Comparison of ENCODE assay signal across 8 cellular contexts in the genomic region with DNA sequence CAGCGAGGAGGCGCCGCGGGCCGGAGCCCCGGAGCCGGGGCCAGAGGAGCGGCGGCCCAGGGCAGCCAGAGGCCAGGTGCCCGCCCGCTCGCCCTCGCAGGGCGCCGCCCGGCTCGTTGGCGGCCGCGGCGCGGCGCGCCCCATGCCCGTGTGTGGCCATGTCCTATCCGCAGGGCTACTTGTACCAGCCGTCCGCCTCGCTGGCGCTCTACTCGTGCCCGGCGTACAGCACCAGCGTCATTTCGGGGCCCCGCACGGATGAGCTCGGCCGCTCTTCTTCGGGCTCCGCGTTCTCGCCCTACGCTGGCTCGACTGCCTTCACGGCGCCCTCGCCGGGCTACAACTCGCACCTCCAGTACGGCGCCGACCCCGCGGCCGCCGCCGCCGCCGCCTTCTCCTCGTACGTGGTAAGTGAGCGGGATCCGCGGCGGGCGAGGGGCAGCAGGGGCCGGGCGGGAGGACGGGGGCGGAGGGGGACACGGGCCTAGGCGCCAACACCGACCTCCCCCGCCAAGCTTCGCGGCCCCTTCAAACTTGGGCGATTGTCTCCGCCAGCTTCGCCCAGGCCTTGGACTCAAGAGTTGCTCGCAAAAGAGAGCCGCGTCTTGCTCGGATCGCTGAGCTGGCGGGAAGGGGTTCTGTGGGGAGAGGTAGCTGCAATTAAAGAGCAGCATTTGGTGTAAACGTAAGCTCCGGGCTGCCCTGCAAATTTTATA. TPM values are rescaled to one million over a fixed set of nuclear protein-coding genes. Genes with fewer than 3 reads are reported as not detected.
A peak's percentile ranks its signal among the peaks of the same experiment; 100 is the strongest.
DNase-seq lines count a peak whose midpoint lies in the region; FAIRE-seq and TF ChIP-seq lines count a peak whose summit lies in the region.

No MANE protein-coding gene starts in this region.

- FAIRE-seq in kidney (lab: Jason Lieb, UNC) = no peak

- peak overlapping the region in 1 of 2 donors; percentile 46 for H3K9ac ChIP-seq in kidney (ENCODE audit: low read length in 2 of 2)

- 3% methylated on average over 86 of the region's 88 CpGs for WGBS in thymus

- intact Hi-C loops in kidney (cut with DNase I) = no loop called here

- DNase-seq in NCI-H748 (lab: John Stamatoyannopoulos, UW; ENCODE audit: unreplicated experiment) = peak; percentile 69
- DNase-seq in NCI-H748 treated with DMSO at 0.1 percent for 48 hours (lab: John Stamatoyannopoulos, UW) = no peak
- peak; percentile 65 for DNase-seq in NCI-H1092 treated with DMSO at 0.1 percent for 48 hours (lab: John Stamatoyannopoulos, UW)
- peak; percentile 70 for DNase-seq in astrocyte of the hippocampus (ENCODE audit: low read depth, low spot score)
- peak; percentile 82 for DNase-seq in kidney
- DNase-seq in cerebellum (ENCODE audit: low spot score) = no peak
- no peak for DNase-seq in epidermal melanocyte (ENCODE audit: insufficient read length, low spot score)

- peak overlapping the region in 1 of 2 donors; percentile 41 for H3K27ac ChIP-seq in kidney (ENCODE audit: low read depth in 2 of 2, low read length in 2 of 2)
- H3K27ac ChIP-seq in thymus (ENCODE audit: low read depth) = no peak overlapping the region

- H3K4me1 ChIP-seq in kidney (ENCODE audit: control insufficient read depth in 1 of 2, insufficient read depth in 1 of 2, low read depth in 1 of 2, low read length in 2 of 2) (peaks cover 0 to 11% of the 10 kb centered on the region in 2 donors), thymus (ENCODE audit: control insufficient read depth, insufficient read depth, low read length) (peaks cover 32% of the 10 kb centered on the region)

- H3K36me3 ChIP-seq in kidney (ENCODE audit: control insufficient read depth in 1 of 2, insufficient read depth in 2 of 2, low read length in 2 of 2) = no peaks in the 10 kb centered on the region
- no peaks in the 10 kb centered on the region for H3K36me3 ChIP-seq in thymus (ENCODE audit: control insufficient read depth, insufficient read depth)

- H3K4me3 ChIP-seq in kidney (ENCODE audit: low read length in 2 of 2) (peak overlapping the region; percentile 48 to 64), thymus (ENCODE audit: low read length) (peak overlapping the region; percentile 55)

- peaks cover 52% of the 10 kb centered on the region for H3K27me3 ChIP-seq in thymus (ENCODE audit: control insufficient read depth, insufficient read depth)

- H3K9me3 ChIP-seq in kidney (ENCODE audit: control insufficient read depth in 1 of 2, low read length in 2 of 2) = no peaks in the 10 kb centered on the region
- H3K9me3 ChIP-seq in thymus (ENCODE audit: control insufficient read depth) = peaks cover 1% of the 10 kb centered on the region

- TF ChIP-seq CTCF in kidney (IDR thresholded peaks at IDR 0.05; ENCODE audit: borderline replicate concordance, extremely low read depth, insufficient read depth) = no peak

RNA-seq across cellular contexts. Expression of a gene that starts 0.5 kb away (rescaled TPM):
- total RNA-seq in kidney = 22.3 TPM
- polyA plus RNA-seq in kidney (ENCODE audit: insufficient read depth, low read depth, low replicate concordance) = 3.7 TPM
- polyA plus RNA-seq in thymus = 0.87 TPM
- total RNA-seq in cerebellum = 14.6 TPM

Comparison
In these comparisons a context has a peak if more than half of its experiments do, and no peak if none do; other contexts are left out.
1. DNase-seq: peak in NCI-H748 (single experiment), NCI-H1092 treated with DMSO at 0.1 percent for 48 hours (single experiment), astrocyte of the hippocampus (single experiment) and kidney (single experiment); none in NCI-H748 treated with DMSO at 0.1 percent for 48 hours (single experiment), cerebellum (single experiment) and epidermal melanocyte (single experiment).